Comparison of ENCODE assay signal across 1 cellular context in the genomic region with DNA sequence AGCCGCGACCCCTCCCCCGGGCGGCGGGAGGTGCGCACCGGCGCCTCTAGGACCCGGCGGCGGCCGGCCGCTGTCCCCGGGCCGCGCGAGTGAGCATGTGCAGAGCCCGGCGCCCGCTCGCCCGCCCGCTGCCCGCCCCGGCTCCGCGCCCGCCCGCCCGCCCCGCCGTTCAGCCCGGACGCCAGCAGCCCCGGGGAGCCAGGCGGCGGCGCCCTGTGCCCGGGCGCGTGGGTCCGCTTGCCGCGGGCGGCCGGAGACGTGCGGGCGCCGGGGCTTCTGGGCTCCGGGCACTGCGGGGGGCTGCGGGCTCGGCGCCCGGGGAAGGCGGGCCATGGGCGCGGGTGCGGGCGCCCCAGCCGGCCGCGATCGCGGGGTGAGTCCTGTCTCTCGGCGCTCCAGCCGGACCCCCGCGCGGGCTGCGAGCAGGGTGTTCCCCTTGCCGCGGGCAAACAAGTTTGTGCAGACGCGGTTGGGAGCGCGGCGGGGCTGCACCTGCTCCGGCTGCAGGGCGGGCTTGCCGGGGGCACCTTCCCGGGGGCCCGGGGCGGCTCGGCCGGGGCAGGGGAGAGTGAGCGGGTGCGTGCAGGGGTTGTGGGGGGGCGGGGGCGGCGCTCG.
TF ChIP-seq lines count a peak whose summit lies in the region.

Gene WSCD1, plus strand, starts transcription at position 100 of the 615 bp plus-strand sequence. CDS start 10,280 bp downstream, outside the sequence.

TF ChIP-seq in H1, 55 proteins besides CTCF, POLR2A, EP300 and RAD21 (continued from another document):
- TF ChIP-seq, protein P1, sequence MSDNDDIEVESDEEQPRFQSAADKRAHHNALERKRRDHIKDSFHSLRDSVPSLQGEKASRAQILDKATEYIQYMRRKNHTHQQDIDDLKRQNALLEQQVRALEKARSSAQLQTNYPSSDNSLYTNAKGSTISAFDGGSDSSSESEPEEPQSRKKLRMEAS (IDR thresholded peaks at IDR 0.05) = 0 out of 2 replicates have a peak, but pooled peaks have one; percentile 10
- TF ChIP-seq FOSL1 (IDR thresholded peaks at IDR 0.05; ENCODE audit: insufficient read depth, low read depth, low read length) = peak; percentile 88
